In genomic region chr20:16462711-16463110, GRCh38 we compare ENCODE assay signal across 19 cellular contexts.
A peak's percentile ranks its signal among the peaks of the same experiment; 100 is the strongest.
DNase-seq lines count a peak whose midpoint lies in the region; FAIRE-seq and TF ChIP-seq lines count a peak whose summit lies in the region.
"Had no signal": no experiment of that assay in that cellular context is flagged by ENCODE, and none has a peak within 500 bp of the region (broad histone marks: within the 10 kb centered on the region; RNA-seq: fewer than 3 reads in every experiment).

No MANE protein-coding gene starts in this region.

- H3K4me2 ChIP-seq in BLaER1 treated with 17β-estradiol and CSF1 and Interleukin-3, amounts not matched to agents 10 nM and 100 nM, result peak overlapping the region in 9 of 11 experiments; percentile 6 to 68 (median 48); a peak in 15 of 22 replicates

- H3K4me1 Mint-ChIP-seq in nephron progenitor cell, result no peaks in the 10 kb centered on the region

- no peak for TF ChIP-seq CTCF in 22Rv1 (IDR thresholded peaks at IDR 0.05)
- no peak for TF ChIP-seq CTCF in nephron progenitor cell (IDR thresholded peaks at IDR 0.05)

- H4K20me1 ChIP-seq in BLaER1 treated with 17β-estradiol and CSF1 and Interleukin-3, amounts not matched to agents 10 nM and 100 nM, result no peaks in the 10 kb centered on the region

- peaks cover 38% of the 10 kb centered on the region for H3K36me3 Mint-ChIP-seq in nephron progenitor cell (ENCODE audit: low read depth)

- 75 to 87% (median 78%) methylated on average over 5 of the region's 5 CpGs for WGBS in small intestine, 3 donors

- H3K9ac ChIP-seq in BLaER1 treated with 17β-estradiol and CSF1 and Interleukin-3, amounts not matched to agents 10 nM and 100 nM, result no peak overlapping the region

- H3K4me3 Mint-ChIP-seq in nephron progenitor cell, result no peak overlapping the region
- H3K4me3 Mint-ChIP-seq: CD4-positive, alpha-beta T cell had no signal

- DNase-seq in NCI-H526 (lab: John Stamatoyannopoulos, UW) (peak; percentile 81 to 83), iPS DF 19.7 (ENCODE audit: low read depth, low spot score) (peak; percentile 48), nephron progenitor cell (no peak), SHP77 (lab: John Stamatoyannopoulos, UW) (no peak), small intestine (no peak)
- DNase-seq: CD4-positive, alpha-beta T cell; DND-41; GDM1; MG63; NCI-H1092; NCI-H2171 treated with DMSO at 0.1 percent for 48 hours; RPMI8226; SJCRH30; T-helper 2 cell had no signal

- H3K4me3 ChIP-seq in BLaER1 treated with 17β-estradiol and CSF1 and Interleukin-3, amounts not matched to agents 10 nM and 100 nM, result 0 out of 20 replicates have a peak overlapping the region, but pooled peaks of 1 of the 10 experiments have one; percentile 17
- no peak overlapping the region for H3K4me3 ChIP-seq in small intestine (ENCODE audit: low read depth in 1 of 2, low read length in 2 of 2)
- H3K4me3 ChIP-seq: GM12878, MG63, SJCRH30 had no signal

- H3K27ac Mint-ChIP-seq in nephron progenitor cell, result no peak overlapping the region
- H3K27ac Mint-ChIP-seq: CD4-positive, alpha-beta T cell had no signal

- peak overlapping the region; percentile 34 for H3K27ac ChIP-seq in 22Rv1
- no peak overlapping the region for H3K27ac ChIP-seq in BLaER1 treated with 17β-estradiol and CSF1 and Interleukin-3, amounts not matched to agents 10 nM and 100 nM
- no peak overlapping the region for H3K27ac ChIP-seq in small intestine (ENCODE audit: low read depth in 1 of 2, low read length in 1 of 2)
- H3K27ac ChIP-seq: SJCRH30 had no signal

- H3K9me3 ChIP-seq in BLaER1 treated with 17β-estradiol and CSF1 and Interleukin-3, amounts not matched to agents 10 nM and 100 nM (replicated peaks in 1 of 11), result peaks cover 11 to 58% (median 47%) of the 10 kb centered on the region in 11 experiments; a peak in 20 of 22 replicates
- no peaks in the 10 kb centered on the region for H3K9me3 ChIP-seq in small intestine (ENCODE audit: control insufficient read depth, low read depth)
- H3K9me3 ChIP-seq: MG63, SJCRH30 had no signal

- peaks cover 13 to 56% (median 42%) of the 10 kb centered on the region in 11 experiments; a peak in 21 of 22 replicates for H3K36me3 ChIP-seq in BLaER1 treated with 17β-estradiol and CSF1 and Interleukin-3, amounts not matched to agents 10 nM and 100 nM
- no peaks in the 10 kb centered on the region for H3K36me3 ChIP-seq in small intestine (ENCODE audit: control insufficient read depth in 2 of 2, insufficient read depth in 2 of 2, low read length in 2 of 2)
- H3K36me3 ChIP-seq: MG63, SJCRH30 had no signal

- FAIRE-seq in small intestine (lab: Jason Lieb, UNC), result no peak
- FAIRE-seq: GM12878, GM18507, H54 had no signal

- no peaks in the 10 kb centered on the region for H3K27me3 ChIP-seq in BLaER1 treated with 17β-estradiol and CSF1 and Interleukin-3, amounts not matched to agents 10 nM and 100 nM
- no peaks in the 10 kb centered on the region for H3K27me3 ChIP-seq in small intestine (ENCODE audit: control insufficient read depth in 2 of 2, insufficient read depth in 2 of 2, low read length in 2 of 2)
- H3K27me3 ChIP-seq: MG63 had no signal

- H3K9me3 Mint-ChIP-seq in nephron progenitor cell, result peaks cover 16% of the 10 kb centered on the region
- H3K9me3 Mint-ChIP-seq: CD4-positive, alpha-beta T cell had no signal

- peaks cover 9 to 18% (median 14%) of the 10 kb centered on the region in 10 experiments; a peak in 18 of 20 replicates for H3K4me1 ChIP-seq in BLaER1 treated with 17β-estradiol and CSF1 and Interleukin-3, amounts not matched to agents 10 nM and 100 nM
- peaks cover 0 to 2% of the 10 kb centered on the region in 2 donors for H3K4me1 ChIP-seq in small intestine (ENCODE audit: control insufficient read depth in 2 of 2, insufficient read depth in 1 of 2, low read depth in 1 of 2, low read length in 1 of 2)
- H3K4me1 ChIP-seq: SJCRH30 had no signal

- H3K27me3 Mint-ChIP-seq in nephron progenitor cell (ENCODE audit: low read depth, poor library complexity), result no peaks in the 10 kb centered on the region
- H3K27me3 Mint-ChIP-seq: CD4-positive, alpha-beta T cell had no signal

Comparison
In these comparisons a context has a peak if more than half of its experiments do, and no peak if none do; other contexts are left out.
1. DNase-seq: peak in NCI-H526 (2 of 2) and iPS DF 19.7 (single experiment); none in nephron progenitor cell (single experiment), SHP77 (0 of 2) and small intestine (single experiment).